Comparison of ENCODE assay signal across 29 cellular contexts in genomic region chr5:83672158-83672557, GRCh38. TPM values are rescaled to one million over a fixed set of nuclear protein-coding genes. Genes with fewer than 3 reads are reported as not detected.
"Had no signal": no experiment of that assay in that cellular context is flagged by ENCODE, and none has a peak within 500 bp of the region (broad histone marks: within the 10 kb centered on the region; RNA-seq: fewer than 3 reads in every experiment).

No MANE protein-coding gene starts in this region.

- H3K4me1 ChIP-seq: left ventricle myocardium inferior, pancreas, prostate gland, sigmoid colon, testis, thyroid gland, transverse colon, upper lobe of left lung, vagina had no signal

- H2AFZ ChIP-seq: hepatocyte had no signal

- H3K79me2 ChIP-seq: hepatocyte had no signal

- H3K36me3 ChIP-seq: left ventricle myocardium inferior, pancreas, prostate gland, sigmoid colon, thyroid gland, transverse colon, upper lobe of left lung, vagina had no signal

- H3K27me3 ChIP-seq: hepatocyte, sigmoid colon, testis, thyroid gland, transverse colon, upper lobe of left lung, vagina had no signal

- H3K9me3 ChIP-seq: pancreas, prostate gland, sigmoid colon, testis, thyroid gland, transverse colon, upper lobe of left lung, vagina had no signal

- DNase-seq: islet precursor cell; left ventricle myocardium inferior; mesendoderm; naive B cell; nucleus accumbens; pancreas; posterior cingulate gyrus; retina; right cardiac atrium; sigmoid colon; small intestine; stimulated activated CD4-positive, alpha-beta T cell treated with anti-CD3 and anti-CD28 coated beads, Interleukin-1b, Interleukin-23, amount 100 ng/mL, for 48 hours; stimulated activated CD4-positive, alpha-beta T cell treated with anti-CD3 and anti-CD28 coated beads, Interleukin-2, amount 100 ng/mL, for 48 hours; stimulated activated CD4-positive, alpha-beta T cell treated with anti-CD3 and anti-CD28 coated beads, Interleukin-4, amount 100 ng/mL, for 4 hours; stimulated activated CD8-positive, alpha-beta memory T cell treated with anti-CD3 and anti-CD28 coated beads, Interleukin-4, amount 100 ng/mL, for 48 hours; stimulated activated naive CD4-positive, alpha-beta T cell treated with Interleukin-2 at 50 U/mL for 16 hours; stimulated activated naive CD8-positive, alpha-beta T cell treated with anti-CD3 and anti-CD28 coated beads, Interleukin-15, amount 100 ng/mL, for 72 hours; substantia nigra; testis; thyroid gland; transverse colon; upper lobe of left lung had no signal

- FAIRE-seq: pancreas, small intestine had no signal

- H3K27ac ChIP-seq: hepatocyte, left ventricle myocardium inferior, pancreas, prostate gland, sigmoid colon, testis, thyroid gland, transverse colon, upper lobe of left lung, vagina had no signal

- ATAC-seq: natural killer cell treated with Interleukin-12 subunit alpha and Interleukin-12 subunit beta and Interleukin-15 and Interleukin-18, amount 100 ng/mL, for 72 hours; pancreas; right cardiac atrium; stimulated activated memory B cell treated with anti-CD40 and anti-IgM and Interleukin-4, amounts not matched to agents 10 μg/mL and 1 μg/mL and 100 μg/mL, for 72 hours; stimulated activated naive CD8-positive, alpha-beta T cell treated with anti-CD3 and anti-CD28 coated beads, Interleukin-15, amount 100 ng/mL, for 72 hours had no signal

- H3K4me3 ChIP-seq: hepatocyte, left ventricle myocardium inferior, lung, pancreas, prostate gland, sigmoid colon, testis, thyroid gland, transverse colon, upper lobe of left lung, vagina had no signal

RNA-seq across cellular contexts. Expression of gene HAPLN1, which starts 48.5 kb away (rescaled TPM):
- total RNA-seq: kidney epithelial cell; natural killer cell treated with Interleukin-12 subunit alpha and Interleukin-12 subunit beta and Interleukin-15 and Interleukin-18, amount 100 ng/mL, for 72 hours; pancreas; testis; thyroid gland; vagina had no signal
